Comparison of ENCODE assay signal across 1 cellular context in genomic region chr4:121823505-121824170, GRCh38.
A peak's percentile ranks its signal among the peaks of the same experiment; 100 is the strongest.
TF ChIP-seq lines count a peak whose summit lies in the region.

Gene CCNA2, minus strand, starts transcription at chr4:121823883. Its CDS starts 255 bp downstream, at chr4:121823628.

TF ChIP-seq in K562, 482 proteins besides CTCF, POLR2A, EP300 and RAD21 (continued from another document and continues in another):
- TF ChIP-seq ZBTB11 (CRISPR knock-in tag; IDR thresholded peaks at IDR 0.05) (0 out of 6 replicates have a peak, but pooled peaks of 1 of the 3 experiments have one; percentile 25), SREBF1 (IDR thresholded peaks at IDR 0.05; ENCODE audit: borderline replicate concordance, low read depth, low read length) (no peak), POLR2B (IDR thresholded peaks at IDR 0.05; ENCODE audit: low read depth, partially characterized antibody) (peak; percentile 85), NEUROD1 (IDR thresholded peaks at IDR 0.05; ENCODE audit: borderline replicate concordance, low read depth, low read length, partially characterized antibody) (peak; percentile 92), ZFX (CRISPR knock-in tag; IDR thresholded peaks at IDR 0.05) (peak; percentile 89), SUPT5H (IDR thresholded peaks at IDR 0.05) (peak; percentile 94), FOXK1 (CRISPR knock-in tag; IDR thresholded peaks at IDR 0.05; ENCODE audit: borderline replicate concordance) (no peak), HDAC2 (IDR thresholded peaks at IDR 0.05) (peak; percentile 54; the same call in 1 of the 2 replicates), ZBTB40 (IDR thresholded peaks at IDR 0.05) (0 out of 2 replicates have a peak, but pooled peaks have one; percentile 39), ZBTB40 (CRISPR knock-in tag; IDR thresholded peaks at IDR 0.05) (no peak), GABPB1 (CRISPR knock-in tag; IDR thresholded peaks at IDR 0.05) (peak; percentile 72), MYBL2 (IDR thresholded peaks at IDR 0.05; ENCODE audit: low read depth) (peak; percentile 100), MYBL2 (CRISPR knock-in tag; IDR thresholded peaks at IDR 0.05; ENCODE audit: borderline replicate concordance) (peak; percentile 96; the same call in 1 of the 2 replicates), CSDE1 (IDR thresholded peaks at IDR 0.05) (peak in 1 of 2 experiments; percentile 75; a peak in 2 of 4 replicates), HDAC6 (IDR thresholded peaks at IDR 0.05; ENCODE audit: low read depth, low read length) (no peak), ZBTB33 (CRISPR knock-in tag; IDR thresholded peaks at IDR 0.05) (peak; percentile 59; the same call in 1 of the 2 replicates), MAFK (IDR thresholded peaks at IDR 0.05; ENCODE audit: low read length) (no peak), KDM4B (IDR thresholded peaks at IDR 0.05; ENCODE audit: borderline replicate concordance in 2 of 2, low read depth in 1 of 2) (peak in 1 of 2 experiments; percentile 43; a peak in 1 of 4 replicates), POLR2AphosphoS2 (IDR thresholded peaks at IDR 0.05; ENCODE audit: low read length) (peak; percentile 84; the same call in 1 of the 2 replicates), MXD1 (CRISPR knock-in tag; IDR thresholded peaks at IDR 0.05; ENCODE audit: borderline replicate concordance, poor library complexity, severe bottlenecking) (no peak), ZNF445 (CRISPR knock-in tag; IDR thresholded peaks at IDR 0.05; ENCODE audit: low read depth) (no peak), L3MBTL2 (IDR thresholded peaks at IDR 0.05) (peak; percentile 33; the same call in 1 of the 2 replicates), ESRRA (IDR thresholded peaks at IDR 0.05; ENCODE audit: borderline replicate concordance, low read depth) (peak; percentile 83; the same call in 1 of the 2 replicates), CEBPB (tag; IDR thresholded peaks at IDR 0.05) (peak; percentile 88), DMBX1 (CRISPR knock-in tag; IDR thresholded peaks at IDR 0.05; ENCODE audit: borderline replicate concordance) (no peak), ZNF274 (IDR thresholded peaks at IDR 0.05; ENCODE audit: borderline replicate concordance, low read depth, low read length) (peak; percentile 45; the same call in 1 of the 2 replicates), NCOR1 (IDR thresholded peaks at IDR 0.05) (0 out of 2 replicates have a peak, but pooled peaks have one; percentile 27), NFYB (IDR thresholded peaks at IDR 0.05; ENCODE audit: extremely low read depth, insufficient read length) (peak; percentile 68), MTA3 (IDR thresholded peaks at IDR 0.05; ENCODE audit: borderline replicate concordance) (peak; percentile 51; the same call in 1 of the 2 replicates)
- TF ChIP-seq, protein P1, sequence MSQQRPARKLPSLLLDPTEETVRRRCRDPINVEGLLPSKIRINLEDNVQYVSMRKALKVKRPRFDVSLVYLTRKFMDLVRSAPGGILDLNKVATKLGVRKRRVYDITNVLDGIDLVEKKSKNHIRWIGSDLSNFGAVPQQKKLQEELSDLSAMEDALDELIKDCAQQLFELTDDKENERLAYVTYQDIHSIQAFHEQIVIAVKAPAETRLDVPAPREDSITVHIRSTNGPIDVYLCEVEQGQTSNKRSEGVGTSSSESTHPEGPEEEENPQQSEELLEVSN (IDR thresholded peaks at IDR 0.05; ENCODE audit: borderline replicate concordance in 1 of 2, extremely low read depth in 1 of 2, insufficient read depth in 1 of 2, insufficient read length in 1 of 2, low read depth in 1 of 2, low read length in 1 of 2, poor library complexity in 1 of 2, severe bottlenecking in 1 of 2), result peak in 1 of 2 experiments; percentile 47
- TF ChIP-seq, protein P2, sequence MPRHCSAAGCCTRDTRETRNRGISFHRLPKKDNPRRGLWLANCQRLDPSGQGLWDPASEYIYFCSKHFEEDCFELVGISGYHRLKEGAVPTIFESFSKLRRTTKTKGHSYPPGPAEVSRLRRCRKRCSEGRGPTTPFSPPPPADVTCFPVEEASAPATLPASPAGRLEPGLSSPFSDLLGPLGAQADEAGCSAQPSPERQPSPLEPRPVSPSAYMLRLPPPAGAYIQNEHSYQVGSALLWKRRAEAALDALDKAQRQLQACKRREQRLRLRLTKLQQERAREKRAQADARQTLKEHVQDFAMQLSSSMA (CRISPR knock-in tag; IDR thresholded peaks at IDR 0.05), result 0 out of 2 replicates have a peak, but pooled peaks have one; percentile 19
- TF ChIP-seq, protein P3, sequence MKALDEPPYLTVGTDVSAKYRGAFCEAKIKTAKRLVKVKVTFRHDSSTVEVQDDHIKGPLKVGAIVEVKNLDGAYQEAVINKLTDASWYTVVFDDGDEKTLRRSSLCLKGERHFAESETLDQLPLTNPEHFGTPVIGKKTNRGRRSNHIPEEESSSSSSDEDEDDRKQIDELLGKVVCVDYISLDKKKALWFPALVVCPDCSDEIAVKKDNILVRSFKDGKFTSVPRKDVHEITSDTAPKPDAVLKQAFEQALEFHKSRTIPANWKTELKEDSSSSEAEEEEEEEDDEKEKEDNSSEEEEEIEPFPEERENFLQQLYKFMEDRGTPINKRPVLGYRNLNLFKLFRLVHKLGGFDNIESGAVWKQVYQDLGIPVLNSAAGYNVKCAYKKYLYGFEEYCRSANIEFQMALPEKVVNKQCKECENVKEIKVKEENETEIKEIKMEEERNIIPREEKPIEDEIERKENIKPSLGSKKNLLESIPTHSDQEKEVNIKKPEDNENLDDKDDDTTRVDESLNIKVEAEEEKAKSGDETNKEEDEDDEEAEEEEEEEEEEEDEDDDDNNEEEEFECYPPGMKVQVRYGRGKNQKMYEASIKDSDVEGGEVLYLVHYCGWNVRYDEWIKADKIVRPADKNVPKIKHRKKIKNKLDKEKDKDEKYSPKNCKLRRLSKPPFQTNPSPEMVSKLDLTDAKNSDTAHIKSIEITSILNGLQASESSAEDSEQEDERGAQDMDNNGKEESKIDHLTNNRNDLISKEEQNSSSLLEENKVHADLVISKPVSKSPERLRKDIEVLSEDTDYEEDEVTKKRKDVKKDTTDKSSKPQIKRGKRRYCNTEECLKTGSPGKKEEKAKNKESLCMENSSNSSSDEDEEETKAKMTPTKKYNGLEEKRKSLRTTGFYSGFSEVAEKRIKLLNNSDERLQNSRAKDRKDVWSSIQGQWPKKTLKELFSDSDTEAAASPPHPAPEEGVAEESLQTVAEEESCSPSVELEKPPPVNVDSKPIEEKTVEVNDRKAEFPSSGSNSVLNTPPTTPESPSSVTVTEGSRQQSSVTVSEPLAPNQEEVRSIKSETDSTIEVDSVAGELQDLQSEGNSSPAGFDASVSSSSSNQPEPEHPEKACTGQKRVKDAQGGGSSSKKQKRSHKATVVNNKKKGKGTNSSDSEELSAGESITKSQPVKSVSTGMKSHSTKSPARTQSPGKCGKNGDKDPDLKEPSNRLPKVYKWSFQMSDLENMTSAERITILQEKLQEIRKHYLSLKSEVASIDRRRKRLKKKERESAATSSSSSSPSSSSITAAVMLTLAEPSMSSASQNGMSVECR (CRISPR knock-in tag; IDR thresholded peaks at IDR 0.05), result peak; percentile 98
- TF ChIP-seq, protein P4, sequence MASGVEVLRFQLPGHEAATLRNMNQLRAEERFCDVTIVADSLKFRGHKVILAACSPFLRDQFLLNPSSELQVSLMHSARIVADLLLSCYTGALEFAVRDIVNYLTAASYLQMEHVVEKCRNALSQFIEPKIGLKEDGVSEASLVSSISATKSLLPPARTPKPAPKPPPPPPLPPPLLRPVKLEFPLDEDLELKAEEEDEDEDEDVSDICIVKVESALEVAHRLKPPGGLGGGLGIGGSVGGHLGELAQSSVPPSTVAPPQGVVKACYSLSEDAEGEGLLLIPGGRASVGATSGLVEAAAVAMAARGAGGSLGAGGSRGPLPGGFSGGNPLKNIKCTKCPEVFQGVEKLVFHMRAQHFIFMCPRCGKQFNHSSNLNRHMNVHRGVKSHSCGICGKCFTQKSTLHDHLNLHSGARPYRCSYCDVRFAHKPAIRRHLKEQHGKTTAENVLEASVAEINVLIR (CRISPR knock-in tag; IDR thresholded peaks at IDR 0.05), result peak; percentile 98
